Comparison of ENCODE assay signal across 27 cellular contexts in genomic region chr18:56662502-56662901, GRCh38.
"Had no signal": no experiment of that assay in that cellular context is flagged by ENCODE, and none has a peak within 500 bp of the region (broad histone marks: within the 10 kb centered on the region; RNA-seq: fewer than 3 reads in every experiment).

No MANE protein-coding gene starts in this region.

- DNase-seq: activated B cell treated with CpG ODN at 0.5 μM for 24 hours; activated CD4-positive, alpha-beta T cell treated with anti-CD3 and anti-CD28 coated beads for 36 hours; activated CD4-positive, alpha-beta T cell treated with anti-CD3 and anti-CD28 coated beads, Interleukin-2, amount 50 U/mL, for 4 hours; activated CD8-positive, alpha-beta memory T cell treated with anti-CD3 and anti-CD28 coated beads for 24 hours; activated CD8-positive, alpha-beta memory T cell treated with anti-CD3 and anti-CD28 coated beads, Interleukin-2, amount 50 U/mL, for 4 hours; activated naive CD4-positive, alpha-beta T cell; activated naive CD8-positive, alpha-beta T cell treated with anti-CD3 and anti-CD28 coated beads, Interleukin-2, amount 10 ng/mL, durations not matched to agents 7 days and 5 days; activated T-cell treated with anti-CD3 and anti-CD28 coated beads, Interleukin-2, amount 50 U/mL, for 24 hours; amniotic stem cell; cortex of kidney; heart right ventricle; islet precursor cell; left cardiac atrium; lower lobe of right lung; mesendoderm; naive B cell; occipital lobe; posterior cingulate gyrus; stimulated activated CD4-positive, alpha-beta T cell treated with anti-CD3 and anti-CD28 coated beads, Interleukin-2, amount 100 ng/mL, for 48 hours; stimulated activated CD8-positive, alpha-beta memory T cell treated with anti-CD3 and anti-CD28 coated beads, Interleukin-4, amount 100 ng/mL, for 48 hours; stimulated activated naive B cell treated with anti-CD40 and anti-IgM and Interleukin-4, amounts not matched to agents 10 μg/mL and 1 μg/mL and 100 μg/mL, for 72 hours; T1000; testis; upper lobe of left lung had no signal

- H3K27ac ChIP-seq: breast epithelium, epithelial cell of prostate, gastroesophageal sphincter, heart right ventricle, lower lobe of right lung, testis, upper lobe of left lung had no signal

- H3K36me3 ChIP-seq: breast epithelium, gastroesophageal sphincter, heart right ventricle, lower lobe of right lung, upper lobe of left lung had no signal

- H3K9me3 ChIP-seq: breast epithelium, gastroesophageal sphincter, heart right ventricle, lower lobe of right lung, testis, upper lobe of left lung had no signal

- H3K4me3 ChIP-seq: breast epithelium, gastroesophageal sphincter, heart right ventricle, lower lobe of right lung, testis, upper lobe of left lung had no signal

- H3K4me1 ChIP-seq: breast epithelium, gastroesophageal sphincter, lower lobe of right lung, testis, upper lobe of left lung had no signal

- ATAC-seq: activated CD4-positive, alpha-beta T cell treated with anti-CD3 and anti-CD28 coated beads for 36 hours; gastroesophageal sphincter; left cardiac atrium; lower lobe of right lung; stimulated activated naive B cell treated with anti-CD40 and anti-IgM and Interleukin-4, amounts not matched to agents 10 μg/mL and 1 μg/mL and 100 μg/mL, for 72 hours had no signal

- H3K27me3 ChIP-seq: breast epithelium, gastroesophageal sphincter, heart right ventricle, testis, upper lobe of left lung had no signal
